In genomic region chr15:89575656-89576416, GRCh38 we compare ENCODE assay signal across 8 cellular contexts. TPM values are rescaled to one million over a fixed set of nuclear protein-coding genes. Genes with fewer than 3 reads are reported as not detected.
DNase-seq lines count a peak whose midpoint lies in the region; ATAC-seq and FAIRE-seq lines count a peak whose summit lies in the region.

No MANE protein-coding gene starts in this region.

- no peaks in the 10 kb centered on the region for H3K36me3 Mint-ChIP-seq in activated T-cell treated with anti-CD3 and anti-CD28 coated beads, Interleukin-2, amount 50 U/mL, for 4 hours (ENCODE audit: insufficient read depth)

- H3K4me3 ChIP-seq in right cardiac atrium (ENCODE audit: low read length) (peak overlapping the region; percentile 65), small intestine (ENCODE audit: low read depth in 1 of 2, low read length in 2 of 2) (peak overlapping the region; percentile 51 to 88)

- FAIRE-seq in small intestine (lab: Jason Lieb, UNC), result no peak

- no peak overlapping the region for H3K27ac ChIP-seq in right cardiac atrium (ENCODE audit: low read length)
- no peak overlapping the region for H3K27ac ChIP-seq in small intestine (ENCODE audit: low read depth in 1 of 2, low read length in 1 of 2)

- H3K27me3 Mint-ChIP-seq in activated T-cell treated with anti-CD3 and anti-CD28 coated beads, Interleukin-2, amount 50 U/mL, for 4 hours (ENCODE audit: low read depth), result peaks cover 7% of the 10 kb centered on the region

- H3K27me3 ChIP-seq in right cardiac atrium (ENCODE audit: control insufficient read depth, insufficient read depth), result no peaks in the 10 kb centered on the region
- no peaks in the 10 kb centered on the region for H3K27me3 ChIP-seq in small intestine (ENCODE audit: control insufficient read depth in 2 of 2, insufficient read depth in 2 of 2, low read length in 2 of 2)

- peak; percentile 12 for ATAC-seq in GM19463 (IDR thresholded peaks at IDR 0.05; ENCODE audit: unreplicated experiment)
- peak; percentile 17 for ATAC-seq in HG03571 (IDR thresholded peaks at IDR 0.05; ENCODE audit: unreplicated experiment)
- peak; percentile 20 for ATAC-seq in activated T-cell treated with anti-CD3 and anti-CD28 coated beads, Interleukin-2, amount 50 U/mL, for 4 hours
- ATAC-seq in right cardiac atrium, result peak; percentile 11 to 20

- H3K9me3 Mint-ChIP-seq in activated T-cell treated with anti-CD3 and anti-CD28 coated beads, Interleukin-2, amount 50 U/mL, for 4 hours, result no peaks in the 10 kb centered on the region

- H3K4me1 ChIP-seq in right cardiac atrium (ENCODE audit: control insufficient read depth, insufficient read depth, low read length), result no peaks in the 10 kb centered on the region
- no peaks in the 10 kb centered on the region for H3K4me1 ChIP-seq in small intestine (ENCODE audit: control insufficient read depth in 2 of 2, insufficient read depth in 1 of 2, low read depth in 1 of 2, low read length in 1 of 2)

- WGBS in right cardiac atrium, result under 1% methylated on average over 60 of the region's 60 CpGs
- 1% methylated on average over 52 to 60 of the region's 60 CpGs for WGBS in small intestine, 3 donors

- no peaks in the 10 kb centered on the region for H3K36me3 ChIP-seq in small intestine (ENCODE audit: control insufficient read depth in 2 of 2, insufficient read depth in 2 of 2, low read length in 2 of 2)

- peak; percentile 24 for DNase-seq in DMS114 treated with DMSO at 0.1 percent for 48 hours (lab: John Stamatoyannopoulos, UW; ENCODE audit: unreplicated experiment)
- no peak for DNase-seq in activated T-cell treated with anti-CD3 and anti-CD28 coated beads, Interleukin-2, amount 50 U/mL, for 4 hours
- peak in 1 of 3 donors; percentile 66 for DNase-seq in right cardiac atrium
- DNase-seq in small intestine, result no peak
- DNase-seq in NCI-H187 (lab: John Stamatoyannopoulos, UW), result no peak
- DNase-seq in NCI-H526 treated with DMSO at 0.1 percent for 48 hours (lab: John Stamatoyannopoulos, UW), result no peak

- peaks cover 13% of the 10 kb centered on the region for H3K4me1 Mint-ChIP-seq in activated T-cell treated with anti-CD3 and anti-CD28 coated beads, Interleukin-2, amount 50 U/mL, for 4 hours (ENCODE audit: low read depth)

- H3K4me3 Mint-ChIP-seq in activated T-cell treated with anti-CD3 and anti-CD28 coated beads, Interleukin-2, amount 50 U/mL, for 4 hours, result peak overlapping the region; percentile 81

- no peaks in the 10 kb centered on the region for H3K9me3 ChIP-seq in right cardiac atrium (ENCODE audit: control insufficient read depth, low read length)
- no peaks in the 10 kb centered on the region for H3K9me3 ChIP-seq in small intestine (ENCODE audit: control insufficient read depth, low read depth)

- intact Hi-C loops in right cardiac atrium (cut with DNase I), result no loop called here

RNA-seq across cellular contexts. Expression of gene TICRR, which starts 0.6 kb away (rescaled TPM):
- 1 to 10 TPM; 3.3 to 5.1 (median 4.5) TPM for total RNA-seq in activated T-cell treated with anti-CD3 and anti-CD28 coated beads, Interleukin-2, amount 50 U/mL, for 4 hours
- total RNA-seq in right cardiac atrium, result under 1 TPM in 3 of 4 donors, not detected in 1; 0.06 to 0.23 (median 0.18) TPM
- polyA plus RNA-seq in right cardiac atrium, result 0.09 TPM
- 1 to 10 TPM in 1 of 3 donors, under 1 TPM in 1, not detected in 1; 0.22 to 3.7 TPM for polyA plus RNA-seq in small intestine
